In genomic region chr6:37516076-37516919, GRCh38 we compare ENCODE assay signal across 2 cellular contexts.
A peak's percentile ranks its signal among the peaks of the same experiment; 100 is the strongest.
TF ChIP-seq lines count a peak whose summit lies in the region.

No MANE protein-coding gene starts in this region.

TF ChIP-seq in SK-N-SH, 30 proteins besides CTCF, POLR2A, EP300 and RAD21 (continued from another document):
- TF ChIP-seq NRF1 (IDR thresholded peaks at IDR 0.05; ENCODE audit: low read depth, low read length) (no peak), MXI1 (IDR thresholded peaks at IDR 0.05; ENCODE audit: low read depth, low read length) (peak; percentile 35; the same call in 1 of the 2 replicates)
TF ChIP-seq in SK-N-SH: peak in this region for 3.

TF ChIP-seq in HepG2, 621 proteins besides CTCF, POLR2A, EP300 and RAD21 (continued from another document and continues in another):
- TF ChIP-seq ZNF598 (CRISPR knock-in tag; IDR thresholded peaks at IDR 0.05; ENCODE audit: borderline replicate concordance) (peak; percentile 76; the same call in 1 of the 2 replicates), ZNF746 (CRISPR knock-in tag; IDR thresholded peaks at IDR 0.05) (0 out of 2 replicates have a peak, but pooled peaks have one; percentile 27), RBM39 (IDR thresholded peaks at IDR 0.05; ENCODE audit: low read depth, low read length, poor library complexity, severe bottlenecking) (peak; percentile 10), ZNF317 (CRISPR knock-in tag; IDR thresholded peaks at IDR 0.05) (no peak), TSC22D2 (CRISPR knock-in tag; IDR thresholded peaks at IDR 0.05; ENCODE audit: borderline replicate concordance) (peak; percentile 47; the same call in 1 of the 2 replicates), ZFP36L1 (CRISPR knock-in tag; IDR thresholded peaks at IDR 0.05) (no peak), AHDC1 (CRISPR knock-in tag; IDR thresholded peaks at IDR 0.05; ENCODE audit: borderline replicate concordance) (0 out of 2 replicates have a peak, but pooled peaks have one; percentile 27), GABPB1 (CRISPR knock-in tag; IDR thresholded peaks at IDR 0.05) (peak; percentile 38; the same call in 1 of the 2 replicates), CC2D1A (CRISPR knock-in tag; IDR thresholded peaks at IDR 0.05) (no peak), PAWR (CRISPR knock-in tag; IDR thresholded peaks at IDR 0.05; ENCODE audit: borderline replicate concordance) (no peak), SIX1 (CRISPR knock-in tag; IDR thresholded peaks at IDR 0.05; ENCODE audit: borderline replicate concordance) (no peak), ZNF280B (CRISPR knock-in tag; IDR thresholded peaks at IDR 0.05; ENCODE audit: borderline replicate concordance) (peak; percentile 23; the same call in 1 of the 2 replicates), NRL (CRISPR knock-in tag; IDR thresholded peaks at IDR 0.05; ENCODE audit: borderline replicate concordance) (0 out of 2 replicates have a peak, but pooled peaks have one; percentile 23), BCL6 (CRISPR knock-in tag; IDR thresholded peaks at IDR 0.05) (0 out of 2 replicates have a peak, but pooled peaks have one; percentile 8), ZNF816 (CRISPR knock-in tag; IDR thresholded peaks at IDR 0.05; ENCODE audit: borderline replicate concordance) (no peak), KDM2A (CRISPR knock-in tag; IDR thresholded peaks at IDR 0.05; ENCODE audit: borderline replicate concordance, low read depth) (0 out of 2 replicates have a peak, but pooled peaks have one; percentile 17), EED (CRISPR knock-in tag; IDR thresholded peaks at IDR 0.05) (0 out of 2 replicates have a peak, but pooled peaks have one; percentile 33), HNF4G (IDR thresholded peaks at IDR 0.05; ENCODE audit: borderline replicate concordance, low read depth, low read length) (peak; percentile 23; the same call in 1 of the 2 replicates), HNF4G (CRISPR knock-in tag; IDR thresholded peaks at IDR 0.05; ENCODE audit: borderline replicate concordance, low read depth) (no peak)
- TF ChIP-seq, protein P1, sequence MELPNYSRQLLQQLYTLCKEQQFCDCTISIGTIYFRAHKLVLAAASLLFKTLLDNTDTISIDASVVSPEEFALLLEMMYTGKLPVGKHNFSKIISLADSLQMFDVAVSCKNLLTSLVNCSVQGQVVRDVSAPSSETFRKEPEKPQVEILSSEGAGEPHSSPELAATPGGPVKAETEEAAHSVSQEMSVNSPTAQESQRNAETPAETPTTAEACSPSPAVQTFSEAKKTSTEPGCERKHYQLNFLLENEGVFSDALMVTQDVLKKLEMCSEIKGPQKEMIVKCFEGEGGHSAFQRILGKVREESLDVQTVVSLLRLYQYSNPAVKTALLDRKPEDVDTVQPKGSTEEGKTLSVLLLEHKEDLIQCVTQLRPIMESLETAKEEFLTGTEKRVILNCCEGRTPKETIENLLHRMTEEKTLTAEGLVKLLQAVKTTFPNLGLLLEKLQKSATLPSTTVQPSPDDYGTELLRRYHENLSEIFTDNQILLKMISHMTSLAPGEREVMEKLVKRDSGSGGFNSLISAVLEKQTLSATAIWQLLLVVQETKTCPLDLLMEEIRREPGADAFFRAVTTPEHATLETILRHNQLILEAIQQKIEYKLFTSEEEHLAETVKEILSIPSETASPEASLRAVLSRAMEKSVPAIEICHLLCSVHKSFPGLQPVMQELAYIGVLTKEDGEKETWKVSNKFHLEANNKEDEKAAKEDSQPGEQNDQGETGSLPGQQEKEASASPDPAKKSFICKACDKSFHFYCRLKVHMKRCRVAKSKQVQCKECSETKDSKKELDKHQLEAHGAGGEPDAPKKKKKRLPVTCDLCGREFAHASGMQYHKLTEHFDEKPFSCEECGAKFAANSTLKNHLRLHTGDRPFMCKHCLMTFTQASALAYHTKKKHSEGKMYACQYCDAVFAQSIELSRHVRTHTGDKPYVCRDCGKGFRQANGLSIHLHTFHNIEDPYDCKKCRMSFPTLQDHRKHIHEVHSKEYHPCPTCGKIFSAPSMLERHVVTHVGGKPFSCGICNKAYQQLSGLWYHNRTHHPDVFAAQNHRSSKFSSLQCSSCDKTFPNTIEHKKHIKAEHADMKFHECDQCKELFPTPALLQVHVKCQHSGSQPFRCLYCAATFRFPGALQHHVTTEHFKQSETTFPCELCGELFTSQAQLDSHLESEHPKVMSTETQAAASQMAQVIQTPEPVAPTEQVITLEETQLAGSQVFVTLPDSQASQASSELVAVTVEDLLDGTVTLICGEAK (IDR thresholded peaks at IDR 0.05): no peak
- TF ChIP-seq, protein P1 (CRISPR knock-in tag; IDR thresholded peaks at IDR 0.05): 0 out of 2 replicates have a peak, but pooled peaks have one; percentile 12
- TF ChIP-seq, protein P2, sequence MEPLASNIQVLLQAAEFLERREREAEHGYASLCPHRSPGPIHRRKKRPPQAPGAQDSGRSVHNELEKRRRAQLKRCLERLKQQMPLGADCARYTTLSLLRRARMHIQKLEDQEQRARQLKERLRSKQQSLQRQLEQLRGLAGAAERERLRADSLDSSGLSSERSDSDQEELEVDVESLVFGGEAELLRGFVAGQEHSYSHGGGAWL (CRISPR knock-in tag; IDR thresholded peaks at IDR 0.05): 0 out of 2 replicates have a peak, but pooled peaks have one; percentile 53
- TF ChIP-seq, protein P3, sequence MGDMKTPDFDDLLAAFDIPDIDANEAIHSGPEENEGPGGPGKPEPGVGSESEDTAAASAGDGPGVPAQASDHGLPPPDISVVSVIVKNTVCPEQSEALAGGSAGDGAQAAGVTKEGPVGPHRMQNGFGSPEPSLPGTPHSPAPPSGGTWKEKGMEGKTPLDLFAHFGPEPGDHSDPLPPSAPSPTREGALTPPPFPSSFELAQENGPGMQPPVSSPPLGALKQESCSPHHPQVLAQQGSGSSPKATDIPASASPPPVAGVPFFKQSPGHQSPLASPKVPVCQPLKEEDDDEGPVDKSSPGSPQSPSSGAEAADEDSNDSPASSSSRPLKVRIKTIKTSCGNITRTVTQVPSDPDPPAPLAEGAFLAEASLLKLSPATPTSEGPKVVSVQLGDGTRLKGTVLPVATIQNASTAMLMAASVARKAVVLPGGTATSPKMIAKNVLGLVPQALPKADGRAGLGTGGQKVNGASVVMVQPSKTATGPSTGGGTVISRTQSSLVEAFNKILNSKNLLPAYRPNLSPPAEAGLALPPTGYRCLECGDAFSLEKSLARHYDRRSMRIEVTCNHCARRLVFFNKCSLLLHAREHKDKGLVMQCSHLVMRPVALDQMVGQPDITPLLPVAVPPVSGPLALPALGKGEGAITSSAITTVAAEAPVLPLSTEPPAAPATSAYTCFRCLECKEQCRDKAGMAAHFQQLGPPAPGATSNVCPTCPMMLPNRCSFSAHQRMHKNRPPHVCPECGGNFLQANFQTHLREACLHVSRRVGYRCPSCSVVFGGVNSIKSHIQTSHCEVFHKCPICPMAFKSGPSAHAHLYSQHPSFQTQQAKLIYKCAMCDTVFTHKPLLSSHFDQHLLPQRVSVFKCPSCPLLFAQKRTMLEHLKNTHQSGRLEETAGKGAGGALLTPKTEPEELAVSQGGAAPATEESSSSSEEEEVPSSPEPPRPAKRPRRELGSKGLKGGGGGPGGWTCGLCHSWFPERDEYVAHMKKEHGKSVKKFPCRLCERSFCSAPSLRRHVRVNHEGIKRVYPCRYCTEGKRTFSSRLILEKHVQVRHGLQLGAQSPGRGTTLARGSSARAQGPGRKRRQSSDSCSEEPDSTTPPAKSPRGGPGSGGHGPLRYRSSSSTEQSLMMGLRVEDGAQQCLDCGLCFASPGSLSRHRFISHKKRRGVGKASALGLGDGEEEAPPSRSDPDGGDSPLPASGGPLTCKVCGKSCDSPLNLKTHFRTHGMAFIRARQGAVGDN (CRISPR knock-in tag; IDR thresholded peaks at IDR 0.05): peak; percentile 36
- TF ChIP-seq, protein P4, sequence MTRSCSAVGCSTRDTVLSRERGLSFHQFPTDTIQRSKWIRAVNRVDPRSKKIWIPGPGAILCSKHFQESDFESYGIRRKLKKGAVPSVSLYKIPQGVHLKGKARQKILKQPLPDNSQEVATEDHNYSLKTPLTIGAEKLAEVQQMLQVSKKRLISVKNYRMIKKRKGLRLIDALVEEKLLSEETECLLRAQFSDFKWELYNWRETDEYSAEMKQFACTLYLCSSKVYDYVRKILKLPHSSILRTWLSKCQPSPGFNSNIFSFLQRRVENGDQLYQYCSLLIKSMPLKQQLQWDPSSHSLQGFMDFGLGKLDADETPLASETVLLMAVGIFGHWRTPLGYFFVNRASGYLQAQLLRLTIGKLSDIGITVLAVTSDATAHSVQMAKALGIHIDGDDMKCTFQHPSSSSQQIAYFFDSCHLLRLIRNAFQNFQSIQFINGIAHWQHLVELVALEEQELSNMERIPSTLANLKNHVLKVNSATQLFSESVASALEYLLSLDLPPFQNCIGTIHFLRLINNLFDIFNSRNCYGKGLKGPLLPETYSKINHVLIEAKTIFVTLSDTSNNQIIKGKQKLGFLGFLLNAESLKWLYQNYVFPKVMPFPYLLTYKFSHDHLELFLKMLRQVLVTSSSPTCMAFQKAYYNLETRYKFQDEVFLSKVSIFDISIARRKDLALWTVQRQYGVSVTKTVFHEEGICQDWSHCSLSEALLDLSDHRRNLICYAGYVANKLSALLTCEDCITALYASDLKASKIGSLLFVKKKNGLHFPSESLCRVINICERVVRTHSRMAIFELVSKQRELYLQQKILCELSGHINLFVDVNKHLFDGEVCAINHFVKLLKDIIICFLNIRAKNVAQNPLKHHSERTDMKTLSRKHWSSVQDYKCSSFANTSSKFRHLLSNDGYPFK (CRISPR knock-in tag; IDR thresholded peaks at IDR 0.05; ENCODE audit: borderline replicate concordance): 0 out of 2 replicates have a peak, but pooled peaks have one; percentile 38
